ENCODE assay signal across 12 cellular contexts in genomic region chr3:142226474-142226873, GRCh38. TPM values are rescaled to one million over a fixed set of nuclear protein-coding genes. Genes with fewer than 3 reads are reported as not detected.
A peak's percentile ranks its signal among the peaks of the same experiment; 100 is the strongest.
DNase-seq lines count a peak whose midpoint lies in the region; ATAC-seq and TF ChIP-seq lines count a peak whose summit lies in the region.
"Had no signal": no experiment of that assay in that cellular context is flagged by ENCODE, and none has a peak within 500 bp of the region (broad histone marks: within the 10 kb centered on the region; RNA-seq: fewer than 3 reads in every experiment).

No MANE protein-coding gene starts in this region.

- intact Hi-C loops in CD4-positive, alpha-beta memory T cell (cut with micrococcal nuclease): loop anchor here (5.0 kb wide), 1 partner anchor 79 kb away; the partner anchor contains the start of gene TFDP2
- intact Hi-C loops in ovary (cut with DNase I): loop anchor here in 1 of 4 donors (5.0 kb wide), 1 partner anchor 51 kb away; no protein-coding TSS in a partner anchor

- no peak for ATAC-seq in GM18867 (IDR thresholded peaks at IDR 0.05; ENCODE audit: unreplicated experiment)
- ATAC-seq: left lung had no signal

- H3K4me3 Mint-ChIP-seq in CD4-positive, alpha-beta memory T cell: peak overlapping the region; percentile 34 to 93 (median 62)
- peak overlapping the region; percentile 56 for H3K4me3 Mint-ChIP-seq in activated CD4-positive, alpha-beta memory T cell treated with anti-CD3 and anti-CD28 coated beads, Interleukin-2, amount 10 ng/mL, durations not matched to agents 7 days and 5 days

- TF ChIP-seq POLR2A in ovary (IDR thresholded peaks at IDR 0.05): no peak

- TF ChIP-seq CTCF in GM10266 (IDR thresholded peaks at IDR 0.05; ENCODE audit: control insufficient read depth, insufficient read depth, low read depth, missing control alignments) (no peak), ovary (IDR thresholded peaks at IDR 0.05) (no peak)

- H3K27ac Mint-ChIP-seq in CD4-positive, alpha-beta memory T cell: peak overlapping the region in 1 of 7 donors; percentile 81
- no peak overlapping the region for H3K27ac Mint-ChIP-seq in activated CD4-positive, alpha-beta memory T cell treated with anti-CD3 and anti-CD28 coated beads, Interleukin-2, amount 10 ng/mL, durations not matched to agents 7 days and 5 days

- H3K36me3 ChIP-seq in CD4-positive, alpha-beta memory T cell (ENCODE audit: insufficient read depth, low read length): no peaks in the 10 kb centered on the region
- H3K36me3 ChIP-seq in ovary: no peaks in the 10 kb centered on the region
- H3K36me3 ChIP-seq: esophagus squamous epithelium, left lung, vagina had no signal

- POLR2A ChIA-PET in CD4-positive, alpha-beta memory T cell (lab: Charles Lee; ENCODE audit: partially characterized antibody): no interaction called here
- POLR2A ChIA-PET in activated CD4-positive, alpha-beta memory T cell treated with anti-CD3 and anti-CD28 coated beads, Interleukin-2, amount 10 ng/mL, durations not matched to agents 7 days and 5 days (lab: Charles Lee): interaction anchor here (1.0 to 1.5 kb wide), 3 partner anchors 10 to 351 kb away, joined by 3 to 5 read pairs (median 5); partner anchors contain the start of gene TFDP2

- peaks cover 8 to 18% (median 12%) of the 10 kb centered on the region in 4 donors for H3K4me1 Mint-ChIP-seq in CD4-positive, alpha-beta memory T cell
- peaks cover 22% of the 10 kb centered on the region for H3K4me1 Mint-ChIP-seq in activated CD4-positive, alpha-beta memory T cell treated with anti-CD3 and anti-CD28 coated beads, Interleukin-2, amount 10 ng/mL, durations not matched to agents 7 days and 5 days

- H3K9me3 ChIP-seq in CD4-positive, alpha-beta memory T cell (ENCODE audit: control insufficient read depth in 1 of 2, low read length in 2 of 2): no peaks in the 10 kb centered on the region
- no peaks in the 10 kb centered on the region for H3K9me3 ChIP-seq in ovary
- H3K9me3 ChIP-seq: esophagus squamous epithelium, left lung, vagina had no signal

- no peaks in the 10 kb centered on the region for H3K27me3 Mint-ChIP-seq in CD4-positive, alpha-beta memory T cell
- H3K27me3 Mint-ChIP-seq in activated CD4-positive, alpha-beta memory T cell treated with anti-CD3 and anti-CD28 coated beads, Interleukin-2, amount 10 ng/mL, durations not matched to agents 7 days and 5 days: no peaks in the 10 kb centered on the region

- H3K27ac ChIP-seq in CD4-positive, alpha-beta memory T cell (ENCODE audit: low read depth, low read length): no peak overlapping the region
- H3K27ac ChIP-seq in ovary: no peak overlapping the region

- CTCF ChIA-PET in CD4-positive, alpha-beta memory T cell (lab: Charles Lee; ENCODE audit: partially characterized antibody): interaction anchor here (1.3 kb wide), 1 partner anchor 53 kb away, joined by 5 read pairs; no protein-coding TSS in a partner anchor
- CTCF ChIA-PET in activated CD4-positive, alpha-beta memory T cell treated with anti-CD3 and anti-CD28 coated beads, Interleukin-2, amount 10 ng/mL, durations not matched to agents 7 days and 5 days (lab: Charles Lee): interaction anchor here (0.7 to 1.7 kb wide), 4 partner anchors 8 to 54 kb away, joined by 3 to 9 read pairs (median 3); no protein-coding TSS in a partner anchor

- no peak overlapping the region for H3K4me3 ChIP-seq in CD4-positive, alpha-beta memory T cell (ENCODE audit: low read length in 2 of 2)
- H3K4me3 ChIP-seq in ovary: no peak overlapping the region

- H3K36me3 Mint-ChIP-seq in CD4-positive, alpha-beta memory T cell: no peaks in the 10 kb centered on the region
- H3K36me3 Mint-ChIP-seq in activated CD4-positive, alpha-beta memory T cell treated with anti-CD3 and anti-CD28 coated beads, Interleukin-2, amount 10 ng/mL, durations not matched to agents 7 days and 5 days (ENCODE audit: low read depth): peaks cover 2% of the 10 kb centered on the region

- H3K4me1 ChIP-seq in CD4-positive, alpha-beta memory T cell (ENCODE audit: insufficient read depth, low read length): peaks cover 12% of the 10 kb centered on the region
- peaks cover 3% of the 10 kb centered on the region for H3K4me1 ChIP-seq in ovary (ENCODE audit: insufficient read depth)

- H3K9me3 Mint-ChIP-seq in CD4-positive, alpha-beta memory T cell: no peaks in the 10 kb centered on the region
- no peaks in the 10 kb centered on the region for H3K9me3 Mint-ChIP-seq in activated CD4-positive, alpha-beta memory T cell treated with anti-CD3 and anti-CD28 coated beads, Interleukin-2, amount 10 ng/mL, durations not matched to agents 7 days and 5 days

- 64 to 74% (median 65%) methylated on average over 6 of the region's 6 CpGs for WGBS in ovary, 3 donors

- no peak for DNase-seq in CD4-positive, alpha-beta memory T cell
- DNase-seq in GM10266 (ENCODE audit: extremely low spot score) (peak; percentile 14), iris pigment epithelial cell (ENCODE audit: low read depth) (peak; percentile 11), SHP77 (lab: John Stamatoyannopoulos, UW) (no peak), ovary (no peak)
- no peak for DNase-seq in activated CD4-positive, alpha-beta memory T cell treated with anti-CD3 and anti-CD28 coated beads, Interleukin-2, amount 10 ng/mL, durations not matched to agents 7 days and 5 days
- DNase-seq: activated CD4-positive, CD25-positive, alpha-beta regulatory T cell treated with anti-CD3 and anti-CD28 coated beads, Interleukin-2, amount 50 U/mL, for 72 hours; esophagus squamous epithelium; left lung; NCI-H1930 had no signal

- TF ChIP-seq EP300 in ovary (IDR thresholded peaks at IDR 0.05): no peak

- no peaks in the 10 kb centered on the region for H3K27me3 ChIP-seq in CD4-positive, alpha-beta memory T cell (ENCODE audit: insufficient read depth, low read length)
- H3K27me3 ChIP-seq in ovary: no peaks in the 10 kb centered on the region
- H3K27me3 ChIP-seq: esophagus squamous epithelium, left lung, vagina had no signal

RNA-seq across cellular contexts. Expression of gene GK5, which starts 1.1 kb away (rescaled TPM):
- 10 to 100 TPM; 15.1 to 18.6 TPM for total RNA-seq in CD4-positive, alpha-beta memory T cell
- polyA plus RNA-seq in CD4-positive, alpha-beta memory T cell: 1 to 10 TPM; 4.5 to 5.8 TPM
- total RNA-seq in activated CD4-positive, alpha-beta memory T cell treated with anti-CD3 and anti-CD28 coated beads, Interleukin-2, amount 10 ng/mL, durations not matched to agents 7 days and 5 days: 10 to 100 TPM; 20.6 TPM
- total RNA-seq in ovary: 10 to 100 TPM; 24.4 to 52.1 (median 33.3) TPM
- polyA plus RNA-seq in ovary: 10 to 100 TPM; 12.2 to 18.2 TPM

Comparison
In these comparisons a context has a peak if more than half of its experiments do, and no peak if none do; other contexts are left out.
1. DNase-seq: peak in GM10266 (single experiment) and iris pigment epithelial cell (single experiment); none in CD4-positive, alpha-beta memory T cell (0 of 5), activated CD4-positive, alpha-beta memory T cell treated with anti-CD3 and anti-CD28 coated beads, Interleukin-2, amount 10 ng/mL, durations not matched to agents 7 days and 5 days (single experiment), SHP77 (0 of 2) and ovary (0 of 5).